Comparison of ENCODE assay signal across 23 cellular contexts in genomic region chr1:183493540-183494245, GRCh38. TPM values are rescaled to one million over a fixed set of nuclear protein-coding genes. Genes with fewer than 3 reads are reported as not detected.
A peak's percentile ranks its signal among the peaks of the same experiment; 100 is the strongest.
DNase-seq lines count a peak whose midpoint lies in the region; ATAC-seq and TF ChIP-seq lines count a peak whose summit lies in the region.
"Had no signal": no experiment of that assay in that cellular context is flagged by ENCODE, and none has a peak within 500 bp of the region (broad histone marks: within the 10 kb centered on the region; RNA-seq: fewer than 3 reads in every experiment).

No MANE protein-coding gene starts in this region.

- H3K36me3 ChIP-seq in Caco-2 (ENCODE audit: control insufficient read depth, insufficient read depth, low read length) (no peaks in the 10 kb centered on the region), RWPE2 (ENCODE audit: low read depth) (0 out of 2 replicates have a peak, but pooled peaks cover 4% of the 10 kb centered on the region), left lung (no peaks in the 10 kb centered on the region)
- H3K36me3 ChIP-seq: ascending aorta, suprapubic skin had no signal

- H3K4me1 Mint-ChIP-seq in Caco-2 (ENCODE audit: low read depth, unreplicated experiment) (peaks cover 6% of the 10 kb centered on the region), type B pancreatic cell (ENCODE audit: unreplicated experiment) (peaks cover 4% of the 10 kb centered on the region)

- no peak overlapping the region for H3K4me3 ChIP-seq in Caco-2 (ENCODE audit: low read depth, low read length)
- no peak overlapping the region for H3K4me3 ChIP-seq in RWPE2 (ENCODE audit: severe bottlenecking)
- no peak overlapping the region for H3K4me3 ChIP-seq in left lung
- H3K4me3 ChIP-seq: ascending aorta, suprapubic skin had no signal

- H3K27ac ChIP-seq in RWPE2 (ENCODE audit: poor library complexity, severe bottlenecking) (peak overlapping the region; percentile 23), left lung (peak overlapping the region in 1 of 2 donors; percentile 23)
- H3K27ac ChIP-seq: ascending aorta, suprapubic skin had no signal

- H3K27me3 Mint-ChIP-seq in Caco-2 (ENCODE audit: insufficient read depth, unreplicated experiment) (no peaks in the 10 kb centered on the region), type B pancreatic cell (no peaks in the 10 kb centered on the region)
- H3K27me3 Mint-ChIP-seq: IgD-negative memory B cell had no signal

- ATAC-seq in RWPE2 (ENCODE audit: low read depth) (peak; percentile 85), left lung (peak; percentile 40), HG03280 (IDR thresholded peaks at IDR 0.05; ENCODE audit: unreplicated experiment) (no peak)
- ATAC-seq: activated CD4-positive, CD25-positive, alpha-beta regulatory T cell treated with anti-CD3 and anti-CD28 coated beads, Interleukin-2, amount 50 U/mL, for 24 hours; activated CD8-positive, alpha-beta T cell treated with anti-CD3 and anti-CD28 coated beads, Interleukin-2, amount 10 ng/mL, durations not matched to agents 7 days and 5 days; activated T-cell treated with anti-CD3 and anti-CD28 coated beads, Interleukin-2, amount 50 U/mL, for 4 hours; left ventricle myocardium superior; SK-N-SH treated with all-trans-retinoic acid at 6 μM for 48 hours; stimulated activated effector memory CD8-positive, alpha-beta T cell treated with anti-CD3 and anti-CD28 coated beads, Interleukin-12 subunit alpha, Interleukin-12 subunit beta, amount 100 ng/mL, for 72 hours had no signal

- intact Hi-C loops in Caco-2 (cut with micrococcal nuclease; ENCODE audit: unreplicated experiment): no loop called here
- intact Hi-C loops in left lung (cut with DNase I): no loop called here

- CTCF ChIA-PET in Caco-2 (lab: Charles Lee): no interaction called here

- H3K36me3 Mint-ChIP-seq in Caco-2 (ENCODE audit: insufficient read depth, unreplicated experiment) (no peaks in the 10 kb centered on the region), type B pancreatic cell (peaks cover 8% of the 10 kb centered on the region)
- H3K36me3 Mint-ChIP-seq: stimulated activated effector memory CD8-positive, alpha-beta T cell treated with anti-CD3 and anti-CD28 coated beads, Interleukin-12 subunit alpha, Interleukin-12 subunit beta, amount 100 ng/mL, for 72 hours had no signal

- H3K4me1 ChIP-seq in Caco-2 (no peaks in the 10 kb centered on the region), RWPE2 (ENCODE audit: insufficient read depth, poor library complexity, severe bottlenecking) (peaks cover 15% of the 10 kb centered on the region), left lung (peaks cover 0 to 41% of the 10 kb centered on the region in 2 donors)
- H3K4me1 ChIP-seq: ascending aorta, suprapubic skin had no signal

- H3K27ac Mint-ChIP-seq in Caco-2 (ENCODE audit: unreplicated experiment) (peak overlapping the region; percentile 48), type B pancreatic cell (no peak overlapping the region)
- H3K27ac Mint-ChIP-seq: activated CD8-positive, alpha-beta T cell treated with anti-CD3 and anti-CD28 coated beads, Interleukin-2, amount 10 ng/mL, durations not matched to agents 7 days and 5 days; endodermal cell; stimulated activated effector memory CD8-positive, alpha-beta T cell treated with anti-CD3 and anti-CD28 coated beads, Interleukin-12 subunit alpha, Interleukin-12 subunit beta, amount 100 ng/mL, for 72 hours had no signal

- TF ChIP-seq CTCF in Caco-2 (IDR thresholded peaks at IDR 0.05; ENCODE audit: insufficient read depth in 1 of 2, low read depth in 1 of 2, low read length in 1 of 2, severe bottlenecking in 1 of 2, unreplicated experiment in 1 of 2): no peak
- TF ChIP-seq CTCF in RWPE2 (IDR thresholded peaks at IDR 0.05; ENCODE audit: poor library complexity, severe bottlenecking): no peak
- TF ChIP-seq CTCF in left lung (IDR thresholded peaks at IDR 0.05): no peak
- TF ChIP-seq CTCF in type B pancreatic cell (conservative IDR thresholded peaks at IDR 0.05): no peak

- DNase-seq in Caco-2 (no peak), HK-2 (ENCODE audit: unreplicated experiment) (peak; percentile 42), RWPE2 (ENCODE audit: low spot score) (no peak), left lung (peak; percentile 39 to 76), type B pancreatic cell (ENCODE audit: extremely low spot score, unreplicated experiment) (no peak)
- DNase-seq in stimulated activated CD4-positive, alpha-beta T cell treated with anti-CD3 and anti-CD28 coated beads, Interleukin-4, amount 100 ng/mL, for 1 hour: no peak
- DNase-seq: activated CD8-positive, alpha-beta T cell treated with anti-CD3 and anti-CD28 coated beads, Interleukin-2, amount 10 ng/mL, durations not matched to agents 7 days and 5 days; activated naive CD4-positive, alpha-beta T cell treated with anti-CD3 and anti-CD28 coated beads, Interleukin-2, amount 50 U/mL, for 16 hours; activated T-cell treated with anti-CD3 and anti-CD28 coated beads, Interleukin-2, amount 50 U/mL, for 4 hours; endodermal cell; glutamatergic neuron; left ventricle myocardium superior; NCI-H187 treated with DMSO at 0.1 percent for 48 hours; NCI-H345; posterior cingulate gyrus; T-helper 9 cell had no signal

- H3K9me3 Mint-ChIP-seq in Caco-2 (ENCODE audit: unreplicated experiment) (no peaks in the 10 kb centered on the region), type B pancreatic cell (no peaks in the 10 kb centered on the region)
- H3K9me3 Mint-ChIP-seq: activated T-cell treated with anti-CD3 and anti-CD28 coated beads, Interleukin-2, amount 50 U/mL, for 4 hours; IgD-negative memory B cell; stimulated activated effector memory CD8-positive, alpha-beta T cell treated with anti-CD3 and anti-CD28 coated beads, Interleukin-12 subunit alpha, Interleukin-12 subunit beta, amount 100 ng/mL, for 72 hours had no signal

- H3K27me3 ChIP-seq in Caco-2 (replicated peaks; ENCODE audit: control insufficient read depth, insufficient read depth, low read length) (no peaks in the 10 kb centered on the region), RWPE2 (ENCODE audit: insufficient read depth, poor library complexity, severe bottlenecking) (no peaks in the 10 kb centered on the region), left lung (no peaks in the 10 kb centered on the region)
- H3K27me3 ChIP-seq: ascending aorta, suprapubic skin had no signal

- H3K4me3 Mint-ChIP-seq in Caco-2 (ENCODE audit: unreplicated experiment) (no peak overlapping the region), type B pancreatic cell (no peak overlapping the region)
- H3K4me3 Mint-ChIP-seq: activated CD8-positive, alpha-beta T cell treated with anti-CD3 and anti-CD28 coated beads, Interleukin-2, amount 10 ng/mL, durations not matched to agents 7 days and 5 days; activated T-cell treated with anti-CD3 and anti-CD28 coated beads, Interleukin-2, amount 50 U/mL, for 4 hours; endodermal cell; IgD-negative memory B cell; stimulated activated effector memory CD8-positive, alpha-beta T cell treated with anti-CD3 and anti-CD28 coated beads, Interleukin-12 subunit alpha, Interleukin-12 subunit beta, amount 100 ng/mL, for 72 hours had no signal

- no TSS peak for BruUV-seq in Caco-2 (replicated peaks; lab: Mats Ljungman, UMichigan)

- POLR2A ChIA-PET in Caco-2 (lab: Charles Lee): interaction anchor here (0.6 kb wide), 1 partner anchor 620 kb away, joined by 9 read pairs; no protein-coding TSS in a partner anchor

- H3K9me3 ChIP-seq in Caco-2 (no peaks in the 10 kb centered on the region), RWPE2 (ENCODE audit: severe bottlenecking) (no peaks in the 10 kb centered on the region), left lung (no peaks in the 10 kb centered on the region)
- H3K9me3 ChIP-seq: ascending aorta, suprapubic skin had no signal

RNA-seq across cellular contexts. Expression of gene SMG7, which starts 21.4 kb away (rescaled TPM):
- total RNA-seq in Caco-2 (2022): 57.8 and 60.2 TPM in 2 replicates
- total RNA-seq in left lung: 10 to 100 TPM; 49.6 to 65.5 TPM
- total RNA-seq in type B pancreatic cell (ENCODE audit: low replicate concordance): 63.4 and 69.6 TPM in 2 replicates

Comparison
In these comparisons a context has a peak if more than half of its experiments do, and no peak if none do; other contexts are left out.
1. DNase-seq: peak in HK-2 (single experiment) and left lung (2 of 2); none in Caco-2 (0 of 2), RWPE2 (single experiment), type B pancreatic cell (single experiment) and stimulated activated CD4-positive, alpha-beta T cell treated with anti-CD3 and anti-CD28 coated beads, Interleukin-4, amount 100 ng/mL, for 1 hour (single experiment).